In the genomic region with DNA sequence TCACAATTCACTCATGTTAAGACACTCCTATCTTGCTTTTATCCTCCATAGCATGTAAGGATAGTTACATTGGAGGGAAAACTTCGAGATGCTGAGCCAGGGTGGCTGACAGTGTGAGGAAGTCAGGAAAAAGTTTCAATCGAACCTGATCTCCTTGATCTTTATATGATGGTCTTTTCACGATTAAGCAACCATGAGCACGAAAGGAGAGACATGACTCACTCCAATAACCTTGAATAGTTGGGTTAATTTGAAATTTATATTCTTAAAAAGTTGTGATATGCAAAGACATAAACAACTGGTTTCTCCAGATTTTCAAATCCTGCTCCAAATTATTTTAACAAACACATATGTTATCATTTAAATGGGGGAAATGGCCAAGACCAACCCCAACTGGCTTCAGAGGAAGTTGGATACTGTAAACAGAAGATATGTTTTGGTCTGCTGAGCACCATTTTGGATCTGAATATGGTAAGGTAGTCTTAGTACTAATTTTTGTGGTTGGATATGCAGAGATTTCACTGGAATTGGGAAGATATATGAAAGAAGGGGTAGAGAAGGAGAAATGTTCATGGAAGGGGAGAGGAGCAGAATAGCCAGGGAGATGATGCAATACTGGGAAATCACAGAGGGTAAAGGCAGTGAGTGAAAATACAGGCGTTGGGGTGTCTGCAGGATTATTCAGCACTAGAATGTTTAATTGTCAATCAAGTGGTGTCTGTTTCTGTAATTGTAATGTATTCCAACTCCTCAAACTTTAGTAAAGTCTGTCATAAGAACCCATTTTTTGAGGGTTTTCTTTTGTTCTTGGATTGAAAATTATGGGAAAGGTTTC, we compare ENCODE assay signal across 1 cellular context.
TF ChIP-seq lines count a peak whose summit lies in the region.

No MANE protein-coding gene starts in this region.

TF ChIP-seq in GM23338, 12 proteins besides CTCF, POLR2A, EP300 and RAD21:
- TF ChIP-seq, protein P1, sequence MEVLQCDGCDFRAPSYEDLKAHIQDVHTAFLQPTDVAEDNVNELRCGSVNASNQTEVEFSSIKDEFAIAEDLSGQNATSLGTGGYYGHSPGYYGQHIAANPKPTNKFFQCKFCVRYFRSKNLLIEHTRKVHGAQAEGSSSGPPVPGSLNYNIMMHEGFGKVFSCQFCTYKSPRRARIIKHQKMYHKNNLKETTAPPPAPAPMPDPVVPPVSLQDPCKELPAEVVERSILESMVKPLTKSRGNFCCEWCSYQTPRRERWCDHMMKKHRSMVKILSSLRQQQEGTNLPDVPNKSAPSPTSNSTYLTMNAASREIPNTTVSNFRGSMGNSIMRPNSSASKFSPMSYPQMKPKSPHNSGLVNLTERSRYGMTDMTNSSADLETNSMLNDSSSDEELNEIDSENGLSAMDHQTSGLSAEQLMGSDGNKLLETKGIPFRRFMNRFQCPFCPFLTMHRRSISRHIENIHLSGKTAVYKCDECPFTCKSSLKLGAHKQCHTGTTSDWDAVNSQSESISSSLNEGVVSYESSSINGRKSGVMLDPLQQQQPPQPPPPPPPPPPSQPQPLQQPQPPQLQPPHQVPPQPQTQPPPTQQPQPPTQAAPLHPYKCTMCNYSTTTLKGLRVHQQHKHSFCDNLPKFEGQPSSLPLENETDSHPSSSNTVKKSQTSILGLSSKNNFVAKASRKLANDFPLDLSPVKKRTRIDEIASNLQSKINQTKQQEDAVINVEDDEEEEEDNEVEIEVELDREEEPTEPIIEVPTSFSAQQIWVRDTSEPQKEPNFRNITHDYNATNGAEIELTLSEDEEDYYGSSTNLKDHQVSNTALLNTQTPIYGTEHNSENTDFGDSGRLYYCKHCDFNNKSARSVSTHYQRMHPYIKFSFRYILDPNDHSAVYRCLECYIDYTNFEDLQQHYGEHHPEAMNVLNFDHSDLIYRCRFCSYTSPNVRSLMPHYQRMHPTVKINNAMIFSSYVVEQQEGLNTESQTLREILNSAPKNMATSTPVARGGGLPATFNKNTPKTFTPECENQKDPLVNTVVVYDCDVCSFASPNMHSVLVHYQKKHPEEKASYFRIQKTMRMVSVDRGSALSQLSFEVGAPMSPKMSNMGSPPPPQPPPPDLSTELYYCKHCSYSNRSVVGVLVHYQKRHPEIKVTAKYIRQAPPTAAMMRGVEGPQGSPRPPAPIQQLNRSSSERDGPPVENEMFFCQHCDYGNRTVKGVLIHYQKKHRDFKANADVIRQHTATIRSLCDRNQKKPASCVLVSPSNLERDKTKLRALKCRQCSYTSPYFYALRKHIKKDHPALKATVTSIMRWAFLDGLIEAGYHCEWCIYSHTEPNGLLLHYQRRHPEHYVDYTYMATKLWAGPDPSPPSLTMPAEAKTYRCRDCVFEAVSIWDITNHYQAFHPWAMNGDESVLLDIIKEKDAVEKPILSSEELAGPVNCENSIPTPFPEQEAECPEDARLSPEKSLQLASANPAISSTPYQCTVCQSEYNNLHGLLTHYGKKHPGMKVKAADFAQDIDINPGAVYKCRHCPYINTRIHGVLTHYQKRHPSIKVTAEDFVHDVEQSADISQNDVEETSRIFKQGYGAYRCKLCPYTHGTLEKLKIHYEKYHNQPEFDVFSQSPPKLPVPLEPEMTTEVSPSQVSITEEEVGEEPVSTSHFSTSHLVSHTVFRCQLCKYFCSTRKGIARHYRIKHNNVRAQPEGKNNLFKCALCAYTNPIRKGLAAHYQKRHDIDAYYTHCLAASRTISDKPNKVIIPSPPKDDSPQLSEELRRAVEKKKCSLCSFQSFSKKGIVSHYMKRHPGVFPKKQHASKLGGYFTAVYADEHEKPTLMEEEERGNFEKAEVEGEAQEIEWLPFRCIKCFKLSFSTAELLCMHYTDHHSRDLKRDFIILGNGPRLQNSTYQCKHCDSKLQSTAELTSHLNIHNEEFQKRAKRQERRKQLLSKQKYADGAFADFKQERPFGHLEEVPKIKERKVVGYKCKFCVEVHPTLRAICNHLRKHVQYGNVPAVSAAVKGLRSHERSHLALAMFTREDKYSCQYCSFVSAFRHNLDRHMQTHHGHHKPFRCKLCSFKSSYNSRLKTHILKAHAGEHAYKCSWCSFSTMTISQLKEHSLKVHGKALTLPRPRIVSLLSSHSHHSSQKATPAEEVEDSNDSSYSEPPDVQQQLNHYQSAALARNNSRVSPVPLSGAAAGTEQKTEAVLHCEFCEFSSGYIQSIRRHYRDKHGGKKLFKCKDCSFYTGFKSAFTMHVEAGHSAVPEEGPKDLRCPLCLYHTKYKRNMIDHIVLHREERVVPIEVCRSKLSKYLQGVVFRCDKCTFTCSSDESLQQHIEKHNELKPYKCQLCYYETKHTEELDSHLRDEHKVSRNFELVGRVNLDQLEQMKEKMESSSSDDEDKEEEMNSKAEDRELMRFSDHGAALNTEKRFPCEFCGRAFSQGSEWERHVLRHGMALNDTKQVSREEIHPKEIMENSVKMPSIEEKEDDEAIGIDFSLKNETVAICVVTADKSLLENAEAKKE (CRISPR knock-in tag; IDR thresholded peaks at IDR 0.05), result no peak
- TF ChIP-seq EZH2phosphoT487 (IDR thresholded peaks at IDR 0.05; ENCODE audit: unreplicated experiment) (no peak), JUNB (IDR thresholded peaks at IDR 0.05; ENCODE audit: unreplicated experiment) (no peak), CREB1 (CRISPR knock-in tag; IDR thresholded peaks at IDR 0.05; ENCODE audit: low read depth) (no peak), STAT1 (IDR thresholded peaks at IDR 0.05; ENCODE audit: unreplicated experiment) (no peak), POLR2AphosphoS5 (IDR thresholded peaks at IDR 0.05; ENCODE audit: low read depth) (no peak), EZH2 (IDR thresholded peaks at IDR 0.05; ENCODE audit: low read depth, unreplicated experiment) (no peak), ZNF331 (CRISPR knock-in tag; IDR thresholded peaks at IDR 0.05; ENCODE audit: low read depth) (no peak), ZNF114 (CRISPR knock-in tag; IDR thresholded peaks at IDR 0.05) (no peak), NANOG (IDR thresholded peaks at IDR 0.05; ENCODE audit: borderline replicate concordance) (no peak)
- TF ChIP-seq, protein P2, sequence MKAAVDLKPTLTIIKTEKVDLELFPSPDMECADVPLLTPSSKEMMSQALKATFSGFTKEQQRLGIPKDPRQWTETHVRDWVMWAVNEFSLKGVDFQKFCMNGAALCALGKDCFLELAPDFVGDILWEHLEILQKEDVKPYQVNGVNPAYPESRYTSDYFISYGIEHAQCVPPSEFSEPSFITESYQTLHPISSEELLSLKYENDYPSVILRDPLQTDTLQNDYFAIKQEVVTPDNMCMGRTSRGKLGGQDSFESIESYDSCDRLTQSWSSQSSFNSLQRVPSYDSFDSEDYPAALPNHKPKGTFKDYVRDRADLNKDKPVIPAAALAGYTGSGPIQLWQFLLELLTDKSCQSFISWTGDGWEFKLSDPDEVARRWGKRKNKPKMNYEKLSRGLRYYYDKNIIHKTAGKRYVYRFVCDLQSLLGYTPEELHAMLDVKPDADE (IDR thresholded peaks at IDR 0.05), result no peak
- TF ChIP-seq, protein P3, sequence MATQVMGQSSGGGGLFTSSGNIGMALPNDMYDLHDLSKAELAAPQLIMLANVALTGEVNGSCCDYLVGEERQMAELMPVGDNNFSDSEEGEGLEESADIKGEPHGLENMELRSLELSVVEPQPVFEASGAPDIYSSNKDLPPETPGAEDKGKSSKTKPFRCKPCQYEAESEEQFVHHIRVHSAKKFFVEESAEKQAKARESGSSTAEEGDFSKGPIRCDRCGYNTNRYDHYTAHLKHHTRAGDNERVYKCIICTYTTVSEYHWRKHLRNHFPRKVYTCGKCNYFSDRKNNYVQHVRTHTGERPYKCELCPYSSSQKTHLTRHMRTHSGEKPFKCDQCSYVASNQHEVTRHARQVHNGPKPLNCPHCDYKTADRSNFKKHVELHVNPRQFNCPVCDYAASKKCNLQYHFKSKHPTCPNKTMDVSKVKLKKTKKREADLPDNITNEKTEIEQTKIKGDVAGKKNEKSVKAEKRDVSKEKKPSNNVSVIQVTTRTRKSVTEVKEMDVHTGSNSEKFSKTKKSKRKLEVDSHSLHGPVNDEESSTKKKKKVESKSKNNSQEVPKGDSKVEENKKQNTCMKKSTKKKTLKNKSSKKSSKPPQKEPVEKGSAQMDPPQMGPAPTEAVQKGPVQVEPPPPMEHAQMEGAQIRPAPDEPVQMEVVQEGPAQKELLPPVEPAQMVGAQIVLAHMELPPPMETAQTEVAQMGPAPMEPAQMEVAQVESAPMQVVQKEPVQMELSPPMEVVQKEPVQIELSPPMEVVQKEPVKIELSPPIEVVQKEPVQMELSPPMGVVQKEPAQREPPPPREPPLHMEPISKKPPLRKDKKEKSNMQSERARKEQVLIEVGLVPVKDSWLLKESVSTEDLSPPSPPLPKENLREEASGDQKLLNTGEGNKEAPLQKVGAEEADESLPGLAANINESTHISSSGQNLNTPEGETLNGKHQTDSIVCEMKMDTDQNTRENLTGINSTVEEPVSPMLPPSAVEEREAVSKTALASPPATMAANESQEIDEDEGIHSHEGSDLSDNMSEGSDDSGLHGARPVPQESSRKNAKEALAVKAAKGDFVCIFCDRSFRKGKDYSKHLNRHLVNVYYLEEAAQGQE (IDR thresholded peaks at IDR 0.05; ENCODE audit: unreplicated experiment), result no peak
